In the genomic region with DNA sequence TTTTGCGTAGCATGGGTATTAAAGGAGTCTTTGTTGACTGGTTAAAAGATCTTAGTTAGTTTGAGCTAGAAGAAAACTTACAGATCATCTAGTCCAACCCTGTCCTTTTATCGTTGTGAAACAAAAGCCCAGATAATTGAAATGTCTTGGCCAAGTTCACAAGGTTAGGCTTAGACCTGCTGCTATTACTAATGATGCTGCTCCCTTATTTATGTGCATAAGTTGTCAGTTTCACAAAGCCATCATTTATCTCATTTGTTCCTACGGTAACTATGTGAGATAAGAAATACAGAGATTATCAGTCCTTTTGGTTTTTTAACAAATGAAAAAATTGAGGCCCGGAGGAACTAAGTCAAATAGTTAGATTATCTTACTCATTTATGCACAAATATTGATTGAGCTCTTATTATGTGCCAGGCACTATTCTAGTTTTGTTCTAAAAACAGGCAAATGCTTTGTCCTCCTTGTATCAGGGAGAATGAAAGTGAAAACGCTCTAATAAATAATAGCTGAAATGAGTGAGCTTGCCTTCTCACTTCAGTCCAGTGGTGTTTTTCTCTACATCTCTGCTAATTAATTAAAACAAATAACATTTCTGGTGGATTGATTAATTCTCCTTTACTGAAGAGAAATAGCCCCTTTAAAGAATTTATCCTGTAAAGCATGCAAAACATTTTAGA, we compare ENCODE assay signal across 14 cellular contexts. TPM values are rescaled to one million over a fixed set of nuclear protein-coding genes. Genes with fewer than 3 reads are reported as not detected.
DNase-seq lines count a peak whose midpoint lies in the region; ATAC-seq and TF ChIP-seq lines count a peak whose summit lies in the region.
"Had no signal": no experiment of that assay in that cellular context is flagged by ENCODE, and none has a peak within 500 bp of the region (broad histone marks: within the 10 kb centered on the region; RNA-seq: fewer than 3 reads in every experiment).

No MANE protein-coding gene starts in this region.

- no peaks in the 10 kb centered on the region for H3K79me2 ChIP-seq in ACC112 (ENCODE audit: control insufficient read depth, insufficient read depth, low read length, unreplicated experiment)

- DNase-seq in Peyer's patch, result no peak
- DNase-seq in heart left ventricle, result no peak
- no peak for DNase-seq in psoas muscle
- no peak for DNase-seq in HuH-7 (ENCODE audit: low spot score)
- DNase-seq in SKM-1 treated with dmso at 0.1 percent for 144 hours (lab: John Stamatoyannopoulos, UW; ENCODE audit: unreplicated experiment), result no peak
- no peak for DNase-seq in dedifferentiated amniotic fluid mesenchymal stem cell (ENCODE audit: extremely low spot score)
- DNase-seq: activated CD8-positive, alpha-beta memory T cell treated with anti-CD3 and anti-CD28 coated beads, Interleukin-2, amount 50 U/mL, for 4 hours; AML-193; NCI-H1436; NCI-H526 had no signal

- H3K36me3 ChIP-seq in ACC112 (ENCODE audit: insufficient read depth, low read length) (no peaks in the 10 kb centered on the region; the same call in 1 of the 2 replicates), Peyer's patch (no peaks in the 10 kb centered on the region), heart left ventricle (no peaks in the 10 kb centered on the region), psoas muscle (ENCODE audit: insufficient read depth in 1 of 2, low read depth in 1 of 2) (peaks cover 0 to 6% of the 10 kb centered on the region in 2 donors)

- no peaks in the 10 kb centered on the region for H3K27me3 ChIP-seq in ACC112 (ENCODE audit: insufficient read depth, low read length)
- H3K27me3 ChIP-seq in Peyer's patch, result no peaks in the 10 kb centered on the region
- H3K27me3 ChIP-seq in heart left ventricle, result no peaks in the 10 kb centered on the region
- H3K27me3 ChIP-seq in psoas muscle (ENCODE audit: insufficient read depth in 3 of 3, low read length in 2 of 3), result no peaks in the 10 kb centered on the region

- intact Hi-C loops in heart left ventricle (cut with DNase I), result loop anchor here in 1 of 10 donors (2.0 kb wide), 1 partner anchor 22 kb away; no protein-coding TSS in a partner anchor
- intact Hi-C loops in psoas muscle (cut with DNase I), result no loop called here

- no peak overlapping the region for H3K27ac ChIP-seq in ACC112 (ENCODE audit: low read depth, low read length)
- H3K27ac ChIP-seq in Peyer's patch, result peak overlapping the region in 3 of 4 donors; percentile 1 to 9 (median 7)
- peak overlapping the region; percentile 20 to 76 (median 57) for H3K27ac ChIP-seq in heart left ventricle
- peak overlapping the region; percentile 78 for H3K27ac ChIP-seq in psoas muscle

- H3K4me1 ChIP-seq in ACC112 (ENCODE audit: control insufficient read depth, insufficient read depth, low read length, unreplicated experiment) (peaks cover 13% of the 10 kb centered on the region), Peyer's patch (peaks cover 0 to 7% (median 0%) of the 10 kb centered on the region in 4 donors), heart left ventricle (peaks cover 0 to 35% (median 19%) of the 10 kb centered on the region in 12 donors), psoas muscle (peaks cover 40% of the 10 kb centered on the region)

- no peak for TF ChIP-seq POLR2A in Peyer's patch (IDR thresholded peaks at IDR 0.05)
- no peak for TF ChIP-seq POLR2A in heart left ventricle (IDR thresholded peaks at IDR 0.05)

- H3K9me3 ChIP-seq in Peyer's patch (no peaks in the 10 kb centered on the region), heart left ventricle (peaks cover 0 to 17% (median 0%) of the 10 kb centered on the region in 12 donors), psoas muscle (no peaks in the 10 kb centered on the region)

- peak in 1 of 4 donors; percentile 25 for ATAC-seq in heart left ventricle
- peak in 3 of 4 donors; percentile 48 to 68 (median 63) for ATAC-seq in psoas muscle
- no peak for ATAC-seq in HG02870 (IDR thresholded peaks at IDR 0.05; ENCODE audit: unreplicated experiment)
- ATAC-seq: HepG2 had no signal

- WGBS in heart left ventricle, 4 donors, result 49 to 58% (median 52%) methylated on average over 5 of the region's 5 CpGs
- WGBS in psoas muscle, 3 donors, result 31 to 65% (median 46%) methylated on average over 5 of the region's 5 CpGs

- H3K4me3 ChIP-seq in ACC112 (ENCODE audit: low read depth, low read length) (peak overlapping the region; percentile 67), Peyer's patch (no peak overlapping the region), heart left ventricle (peak overlapping the region in 6 of 12 donors; percentile 2 to 35 (median 12)), psoas muscle (peak overlapping the region; percentile 39)

- peak overlapping the region; percentile 90 for H2AFZ ChIP-seq in ACC112 (ENCODE audit: low read length, unreplicated experiment)

- TF ChIP-seq CTCF in Peyer's patch (IDR thresholded peaks at IDR 0.05) (no peak), heart left ventricle (IDR thresholded peaks at IDR 0.05) (no peak), psoas muscle (IDR thresholded peaks at IDR 0.05) (no peak)

RNA-seq across cellular contexts. Expression of gene TPRG1, which starts 49.1 kb away (rescaled TPM):
- total RNA-seq in Peyer's patch, result 10 to 100 TPM in 1 of 4 donors, 1 to 10 TPM in 1, under 1 TPM in 1, not detected in 1; 0.66 to 23.1 (median 5.6) TPM
- total RNA-seq in heart left ventricle, result 1 to 10 TPM in 6 of 9 donors, under 1 TPM in 3; 0.13 to 9.5 (median 1.3) TPM
- 1 to 10 TPM in 1 of 2 donors, under 1 TPM in 1; 0.42 to 1.1 TPM for polyA plus RNA-seq in heart left ventricle
- 10 to 100 TPM in 3 of 4 donors, 1 to 10 TPM in 1; 6.1 to 24.5 (median 11.9) TPM for total RNA-seq in psoas muscle
- 1 to 10 TPM in 2 of 3 donors, under 1 TPM in 1; 0.78 to 9.9 (median 1.6) TPM for polyA plus RNA-seq in psoas muscle
- total RNA-seq: epithelial cell of proximal tubule, HepG2 had no signal

Comparison
In these comparisons a context has a peak if more than half of its experiments do, and no peak if none do; other contexts are left out.
1. H3K4me3 ChIP-seq: peak in ACC112 (single experiment) and psoas muscle (single experiment); none in Peyer's patch (0 of 4).